In genomic region chr2:241638063-241638660, GRCh38 we compare ENCODE assay signal across 8 cellular contexts. TPM values are rescaled to one million over a fixed set of nuclear protein-coding genes. Genes with fewer than 3 reads are reported as not detected.
A peak's percentile ranks its signal among the peaks of the same experiment; 100 is the strongest.
DNase-seq lines count a peak whose midpoint lies in the region; ATAC-seq and TF ChIP-seq lines count a peak whose summit lies in the region.

No MANE protein-coding gene starts in this region.

- peak overlapping the region; percentile 96 for H3K4me3 Mint-ChIP-seq in activated naive CD4-positive, alpha-beta T cell treated with anti-CD3 and anti-CD28 coated beads, Interleukin-2, amount 50 U/mL, for 24 hours

- H3K9me3 ChIP-seq in adipocyte (ENCODE audit: control insufficient read depth, low read length), result no peaks in the 10 kb centered on the region
- no peaks in the 10 kb centered on the region for H3K9me3 ChIP-seq in right lobe of liver

- no peaks in the 10 kb centered on the region for H3K9me3 Mint-ChIP-seq in activated naive CD4-positive, alpha-beta T cell treated with anti-CD3 and anti-CD28 coated beads, Interleukin-2, amount 50 U/mL, for 24 hours

- peaks cover 7% of the 10 kb centered on the region for H3K36me3 Mint-ChIP-seq in activated naive CD4-positive, alpha-beta T cell treated with anti-CD3 and anti-CD28 coated beads, Interleukin-2, amount 50 U/mL, for 24 hours

- no peak for TF ChIP-seq POLR2A in right lobe of liver (IDR thresholded peaks at IDR 0.05)
- TF ChIP-seq POLR2A in erythroblast (IDR thresholded peaks at IDR 0.05; ENCODE audit: low read length), result no peak

- WGBS in right lobe of liver (ENCODE audit: insufficient coverage, low coverage, low lambda C conversion rate, missing lambda C conversion rate), result 0% methylated on average over 24 of the region's 27 CpGs
- WGBS in urinary bladder, result 2% methylated on average over 27 of the region's 27 CpGs

- TF ChIP-seq CTCF in right lobe of liver (IDR thresholded peaks at IDR 0.05), result no peak

- H3K27ac ChIP-seq in right lobe of liver (peak overlapping the region in 2 of 3 donors; percentile 94 to 98), urinary bladder (ENCODE audit: low read depth) (peak overlapping the region; percentile 100)

- H3K27me3 ChIP-seq in adipocyte (replicated peaks; ENCODE audit: control insufficient read depth, insufficient read depth, low read length) (no peaks in the 10 kb centered on the region), right lobe of liver (no peaks in the 10 kb centered on the region)

- ATAC-seq in right lobe of liver (no peak), GM21619 (IDR thresholded peaks at IDR 0.05; ENCODE audit: unreplicated experiment) (no peak)

- intact Hi-C loops in right lobe of liver (cut with DNase I), result no loop called here

- no peak for DNase-seq in activated naive CD4-positive, alpha-beta T cell treated with anti-CD3 and anti-CD28 coated beads, Interleukin-2, amount 50 U/mL, for 16 hours
- DNase-seq in adipocyte (ENCODE audit: low read depth) (no peak), right lobe of liver (no peak), erythroblast (lab: John Stamatoyannopoulos, UW) (no peak), NCI-H1694 (lab: John Stamatoyannopoulos, UW) (no peak)

- H3K4me3 ChIP-seq in adipocyte (ENCODE audit: low read length), result peak overlapping the region; percentile 95
- peak overlapping the region; percentile 84 to 89 (median 85) for H3K4me3 ChIP-seq in right lobe of liver
- H3K4me3 ChIP-seq in urinary bladder (ENCODE audit: low read depth, low read length), result peak overlapping the region; percentile 98

- peak overlapping the region; percentile 95 for H3K27ac Mint-ChIP-seq in activated naive CD4-positive, alpha-beta T cell treated with anti-CD3 and anti-CD28 coated beads, Interleukin-2, amount 50 U/mL, for 24 hours

- H3K36me3 ChIP-seq in adipocyte (ENCODE audit: control insufficient read depth, insufficient read depth, low read length, severe bottlenecking), result peaks cover 7% of the 10 kb centered on the region
- H3K36me3 ChIP-seq in right lobe of liver, result peaks cover 0 to 17% (median 4%) of the 10 kb centered on the region in 4 donors
- no peaks in the 10 kb centered on the region for H3K36me3 ChIP-seq in urinary bladder (ENCODE audit: insufficient read depth)

- H3K4me1 Mint-ChIP-seq in activated naive CD4-positive, alpha-beta T cell treated with anti-CD3 and anti-CD28 coated beads, Interleukin-2, amount 50 U/mL, for 24 hours, result peaks cover 59% of the 10 kb centered on the region

- peak overlapping the region; percentile 100 for H3K9ac ChIP-seq in adipocyte (ENCODE audit: low read length)

- H3K4me1 ChIP-seq in adipocyte (ENCODE audit: control insufficient read depth, insufficient read depth, low read length), result peaks cover 38% of the 10 kb centered on the region
- H3K4me1 ChIP-seq in right lobe of liver, result peaks cover 0 to 20% (median 4%) of the 10 kb centered on the region in 4 donors
- H3K4me1 ChIP-seq in urinary bladder (ENCODE audit: insufficient read depth), result no peaks in the 10 kb centered on the region

- no peaks in the 10 kb centered on the region for H3K27me3 Mint-ChIP-seq in activated naive CD4-positive, alpha-beta T cell treated with anti-CD3 and anti-CD28 coated beads, Interleukin-2, amount 50 U/mL, for 24 hours

RNA-seq across cellular contexts. Expression of gene ATG4B, which starts 0.7 kb away (rescaled TPM):
- 10 to 100 TPM; 20.6 to 49.8 (median 39.3) TPM for total RNA-seq in right lobe of liver
- total RNA-seq in urinary bladder, result 31.5 TPM
- 52.2 TPM for polyA plus RNA-seq in urinary bladder

RNA-seq across cellular contexts. Expression of gene THAP4, which starts 1.2 kb away (rescaled TPM):
- total RNA-seq in right lobe of liver (10 to 100 TPM; 22.1 to 39.2 (median 25.0) TPM), urinary bladder (18.9 TPM)
- 49.3 TPM for polyA plus RNA-seq in urinary bladder

RNA-seq across cellular contexts. Expression of gene DTYMK, which starts 48.5 kb away (rescaled TPM):
- 10 to 100 TPM in 5 of 6 experiments, 1 to 10 TPM in 1; 9.9 to 21.5 (median 10.4) TPM for total RNA-seq in right lobe of liver
- 12.7 TPM for total RNA-seq in urinary bladder
- polyA plus RNA-seq in urinary bladder, result 20.0 TPM
